23 cellular contexts compared by ENCODE assay signal in the genomic region with DNA sequence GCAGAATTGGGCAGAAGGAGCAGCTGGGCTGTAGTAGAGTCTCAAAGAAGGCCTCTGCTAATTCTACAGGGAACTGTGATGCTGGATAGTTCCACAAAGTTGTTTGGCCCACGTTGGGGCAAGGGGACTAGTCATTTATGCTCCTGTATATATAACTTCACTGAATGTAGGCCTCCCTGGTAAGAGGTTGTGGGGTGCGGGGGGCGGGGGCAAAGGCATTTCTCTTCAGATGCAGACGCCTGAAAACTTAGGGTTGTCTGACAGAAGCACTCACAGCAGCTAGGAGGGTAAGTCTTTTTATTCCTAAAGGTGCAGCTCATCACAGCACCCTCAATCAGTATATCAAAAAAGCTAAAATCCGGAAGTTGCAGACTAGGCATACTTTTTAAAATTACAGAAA. TPM values are rescaled to one million over a fixed set of nuclear protein-coding genes. Genes with fewer than 3 reads are reported as not detected.
DNase-seq lines count a peak whose midpoint lies in the region; ATAC-seq and TF ChIP-seq lines count a peak whose summit lies in the region.
"Had no signal": no experiment of that assay in that cellular context is flagged by ENCODE, and none has a peak within 500 bp of the region (broad histone marks: within the 10 kb centered on the region; RNA-seq: fewer than 3 reads in every experiment).

No MANE protein-coding gene starts in this region.

- 0 out of 3 replicates have a peak overlapping the region, but pooled peaks have one; percentile 23 for H3K4me3 Mint-ChIP-seq in GM23338
- no peak overlapping the region for H3K4me3 Mint-ChIP-seq in endodermal cell
- H3K4me3 Mint-ChIP-seq: CD14-positive monocyte; CD4-positive, alpha-beta memory T cell; HFFc6; IgD-negative memory B cell had no signal

- peaks cover 9% of the 10 kb centered on the region for H3K27me3 Mint-ChIP-seq in GM23338 (ENCODE audit: insufficient read depth, low read depth, poor library complexity)
- no peaks in the 10 kb centered on the region for H3K27me3 Mint-ChIP-seq in endodermal cell (ENCODE audit: insufficient read depth)

- H4K20me1 ChIP-seq in GM23338 (replicated peaks; ENCODE audit: insufficient read depth) = no peaks in the 10 kb centered on the region
- H4K20me1 ChIP-seq: BLaER1 had no signal

- peak overlapping the region; percentile 16 for H3K4me2 ChIP-seq in GM23338
- H3K4me2 ChIP-seq in mesendoderm (ENCODE audit: low read length) = no peak overlapping the region
- H3K4me2 ChIP-seq: A549, BLaER1 had no signal

- peaks cover 60% of the 10 kb centered on the region for H3K4me1 Mint-ChIP-seq in GM23338
- H3K4me1 Mint-ChIP-seq in endodermal cell = peaks cover 11% of the 10 kb centered on the region
- H3K4me1 Mint-ChIP-seq: CD14-positive monocyte; CD4-positive, alpha-beta memory T cell had no signal

- H3K79me2 ChIP-seq in GM23338 (replicated peaks; ENCODE audit: insufficient read depth) = no peaks in the 10 kb centered on the region
- H3K79me2 ChIP-seq in mesendoderm (ENCODE audit: control insufficient read depth, insufficient read depth, low read length) = no peaks in the 10 kb centered on the region

- WGBS in HUES64 = 34% methylated on average over 3 of the region's 5 CpGs
- 55 to 60% methylated on average over 1 to 4 of the region's 5 CpGs for WGBS in endodermal cell (ENCODE audit: insufficient coverage in 1 of 2, insufficient read length in 1 of 2), 2 experiments
- no CpG with 5 or more reads among the region's 5 CpGs for WGBS in mesendoderm (ENCODE audit: extremely low coverage, insufficient coverage, low lambda C conversion rate)

- H2AFZ ChIP-seq in GM23338 = no peak overlapping the region

- no peaks in the 10 kb centered on the region for H3K9me2 ChIP-seq in GM23338 (ENCODE audit: insufficient read depth)

- no peak for TF ChIP-seq CTCF in GM23338 (conservative IDR thresholded peaks at IDR 0.05; ENCODE audit: low read depth in 2 of 2)
- no peak for TF ChIP-seq CTCF in endodermal cell (conservative IDR thresholded peaks at IDR 0.05)
- TF ChIP-seq CTCF in BE2C (IDR thresholded peaks at IDR 0.05; ENCODE audit: low read depth, low read length) = no peak

- H2AK5ac ChIP-seq in mesendoderm (ENCODE audit: low read length) = no peak overlapping the region

- H3K27ac Mint-ChIP-seq in GM23338 = peak overlapping the region; percentile 43; the same call in 1 of the 2 replicates
- no peak overlapping the region for H3K27ac Mint-ChIP-seq in endodermal cell
- H3K27ac Mint-ChIP-seq: CD14-positive monocyte; CD4-positive, alpha-beta memory T cell; HFFc6; IgD-negative memory B cell had no signal

- no peak overlapping the region for H2BK15ac ChIP-seq in mesendoderm (replicated peaks; ENCODE audit: low read depth)

- H4K8ac ChIP-seq in mesendoderm (ENCODE audit: low read depth, low read length) = peak overlapping the region; percentile 39

- H3K4ac ChIP-seq in mesendoderm (ENCODE audit: low read depth, low read length) = no peak overlapping the region

- 0 out of 2 replicates have a peak overlapping the region, but pooled peaks have one; percentile 17 for H3K9ac ChIP-seq in HUES64 (ENCODE audit: low read depth, low read length)
- no peak overlapping the region for H3K9ac ChIP-seq in endodermal cell (ENCODE audit: extremely low read depth, low read length, poor library complexity, severe bottlenecking)
- H3K9ac ChIP-seq in mesendoderm (ENCODE audit: low read length) = no peak overlapping the region
- H3K9ac ChIP-seq: BLaER1 had no signal

- H4K5ac ChIP-seq in mesendoderm (ENCODE audit: low read length) = no peak overlapping the region

- no peaks in the 10 kb centered on the region for H3F3A ChIP-seq in GM23338 (replicated peaks; ENCODE audit: low read depth)

- H3K27ac ChIP-seq in GM23338 (ENCODE audit: low read depth) (peak overlapping the region; percentile 29), HUES64 (ENCODE audit: low read depth, low read length) (peak overlapping the region; percentile 91; the same call in 1 of the 2 replicates), endodermal cell (ENCODE audit: low read depth, low read length) (no peak overlapping the region), mesendoderm (ENCODE audit: low read depth, low read length) (no peak overlapping the region)
- H3K27ac ChIP-seq: 22Rv1, A549, BLaER1 had no signal

- H3K9me3 Mint-ChIP-seq in GM23338 (no peaks in the 10 kb centered on the region; the same call in 2 of the 3 replicates), endodermal cell (no peaks in the 10 kb centered on the region)
- H3K9me3 Mint-ChIP-seq: HFFc6 had no signal

- H3K56ac ChIP-seq in mesendoderm (ENCODE audit: low read length) = no peak overlapping the region

- ATAC-seq in GM23338 = peak; percentile 43
- no peak for ATAC-seq in HG03469 (IDR thresholded peaks at IDR 0.05; ENCODE audit: unreplicated experiment)
- ATAC-seq: A549, GM12878, HCT116, HepG2 had no signal

- H3K9me3 ChIP-seq in HUES64 (ENCODE audit: insufficient read depth, low read depth, low read length) (no peaks in the 10 kb centered on the region), endodermal cell (ENCODE audit: control insufficient read depth, low read length) (no peaks in the 10 kb centered on the region), BE2C (no peaks in the 10 kb centered on the region)
- H3K9me3 ChIP-seq: A549 had no signal

- H3K27me3 ChIP-seq in GM23338 (ENCODE audit: insufficient read depth) = peaks cover 14% of the 10 kb centered on the region
- H3K27me3 ChIP-seq in HUES64 (ENCODE audit: insufficient read depth, low read length) = no peaks in the 10 kb centered on the region
- H3K27me3 ChIP-seq in endodermal cell (ENCODE audit: control insufficient read depth, insufficient read depth, low read length, poor library complexity, severe bottlenecking) = no peaks in the 10 kb centered on the region
- H3K27me3 ChIP-seq in mesendoderm (ENCODE audit: insufficient read depth, low read length, poor library complexity) = no peaks in the 10 kb centered on the region
- no peaks in the 10 kb centered on the region for H3K27me3 ChIP-seq in BE2C
- H3K27me3 ChIP-seq: BLaER1 had no signal

- H3K36me3 ChIP-seq in GM23338 (ENCODE audit: insufficient read depth) (no peaks in the 10 kb centered on the region), HUES64 (ENCODE audit: insufficient read depth, low read length) (no peaks in the 10 kb centered on the region), endodermal cell (ENCODE audit: control insufficient read depth, insufficient read depth, low read length) (no peaks in the 10 kb centered on the region), mesendoderm (ENCODE audit: control insufficient read depth, insufficient read depth, low read length) (no peaks in the 10 kb centered on the region), BE2C (no peaks in the 10 kb centered on the region)
- H3K36me3 ChIP-seq: BLaER1 had no signal

- no peak overlapping the region for H3K23ac ChIP-seq in mesendoderm (ENCODE audit: low read length)

- H3K18ac ChIP-seq in mesendoderm (ENCODE audit: low read length) = no peak overlapping the region

- H3K4me3 ChIP-seq in GM23338 (peak overlapping the region; percentile 17; the same call in 1 of the 2 replicates), HUES64 (ENCODE audit: low read length) (peak overlapping the region; percentile 7; the same call in 1 of the 2 replicates), endodermal cell (ENCODE audit: low read length) (no peak overlapping the region), mesendoderm (ENCODE audit: low read length) (no peak overlapping the region), BE2C (ENCODE audit: low read depth, low read length) (no peak overlapping the region)
- H3K4me3 ChIP-seq: A549, BLaER1, GM12878 had no signal

- DNase-seq in GM23338 (ENCODE audit: low spot score) = peak; percentile 52
- peak; percentile 53 for DNase-seq in endodermal cell
- no peak for DNase-seq in mesendoderm
- DNase-seq in HPDE6-E6E7 (ENCODE audit: extremely low spot score) = no peak
- no peak for DNase-seq in BE2C
- DNase-seq: AML-193; CD4-positive, alpha-beta memory T cell; DND-41; EL; HFFc6; Karpas-422; KBM-7 had no signal

- no peak overlapping the region for H2BK5ac ChIP-seq in mesendoderm (ENCODE audit: low read length)

- H3K79me1 ChIP-seq in mesendoderm (ENCODE audit: low read length) = no peaks in the 10 kb centered on the region

- no peak overlapping the region for H2BK120ac ChIP-seq in mesendoderm (ENCODE audit: low read depth, low read length)

- H3K36me3 Mint-ChIP-seq in GM23338 (ENCODE audit: low read depth) (no peaks in the 10 kb centered on the region; the same call in 2 of the 3 replicates), endodermal cell (ENCODE audit: low read depth) (no peaks in the 10 kb centered on the region)
- H3K36me3 Mint-ChIP-seq: CD14-positive monocyte; CD4-positive, alpha-beta memory T cell; IgD-negative memory B cell had no signal

- H3K4me1 ChIP-seq in GM23338 (ENCODE audit: insufficient read depth) (peaks cover 50% of the 10 kb centered on the region), HUES64 (ENCODE audit: insufficient read depth, low read length) (peaks cover 59% of the 10 kb centered on the region), endodermal cell (ENCODE audit: control insufficient read depth, insufficient read depth, low read length) (no peaks in the 10 kb centered on the region), mesendoderm (ENCODE audit: control insufficient read depth, low read depth, low read length) (no peaks in the 10 kb centered on the region), BE2C (no peaks in the 10 kb centered on the region)
- H3K4me1 ChIP-seq: A549, BLaER1 had no signal

TF ChIP-seq in GM23338, 12 proteins besides CTCF, POLR2A, EP300 and RAD21 (continues in another document):
- no peak for TF ChIP-seq CREB1 (CRISPR knock-in tag; IDR thresholded peaks at IDR 0.05; ENCODE audit: low read depth)
- TF ChIP-seq, protein P1, sequence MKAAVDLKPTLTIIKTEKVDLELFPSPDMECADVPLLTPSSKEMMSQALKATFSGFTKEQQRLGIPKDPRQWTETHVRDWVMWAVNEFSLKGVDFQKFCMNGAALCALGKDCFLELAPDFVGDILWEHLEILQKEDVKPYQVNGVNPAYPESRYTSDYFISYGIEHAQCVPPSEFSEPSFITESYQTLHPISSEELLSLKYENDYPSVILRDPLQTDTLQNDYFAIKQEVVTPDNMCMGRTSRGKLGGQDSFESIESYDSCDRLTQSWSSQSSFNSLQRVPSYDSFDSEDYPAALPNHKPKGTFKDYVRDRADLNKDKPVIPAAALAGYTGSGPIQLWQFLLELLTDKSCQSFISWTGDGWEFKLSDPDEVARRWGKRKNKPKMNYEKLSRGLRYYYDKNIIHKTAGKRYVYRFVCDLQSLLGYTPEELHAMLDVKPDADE (IDR thresholded peaks at IDR 0.05) = no peak

RNA-seq across cellular contexts. Expression of a gene that starts 38.5 kb away (rescaled TPM):
- 5.2 and 6.1 TPM in 2 replicates for total RNA-seq in GM23338 (2014; rRNA removed; shearing (Covaris generic))
- 3.0 and 4.3 TPM in 2 replicates for polyA plus RNA-seq in GM23338 (2016; fragmentation: Nextera tagmentation; extraction: Ambion mirVana)
- polyA plus RNA-seq in HUES64 (2013, experiment 1 of 2) = 1.7 TPM
- polyA plus RNA-seq in HUES64 (2013, experiment 2 of 2) = 2.5 TPM
- total RNA-seq in endodermal cell = 10 to 100 TPM in 1 of 2 donors, 1 to 10 TPM in 1; 9.4 to 11.9 TPM
- 6.9 TPM for polyA plus RNA-seq in endodermal cell (2013, experiment 1 of 2)
- 9.0 TPM for polyA plus RNA-seq in endodermal cell (2013, experiment 2 of 2)
- polyA plus RNA-seq in mesendoderm (2013, experiment 1 of 2) = 1.2 TPM
- polyA plus RNA-seq in mesendoderm (2013, experiment 2 of 2) = 1.2 TPM
- polyA plus RNA-seq in BE2C (2012; ENCODE audit: insufficient read depth, insufficient read length, low read depth) = 9.0 TPM
- total RNA-seq: G401 had no signal

Comparison
In these comparisons a context has a peak if more than half of its experiments do, and no peak if none do; other contexts are left out.
1. DNase-seq: peak in GM23338 (single experiment) and endodermal cell (single experiment); none in mesendoderm (single experiment), HPDE6-E6E7 (single experiment) and BE2C (single experiment).
2. H3K27ac ChIP-seq: peak in GM23338 (single experiment) and HUES64 (single experiment); none in endodermal cell (single experiment) and mesendoderm (single experiment).
3. H3K4me3 ChIP-seq: peak in GM23338 (single experiment) and HUES64 (single experiment); none in endodermal cell (single experiment), mesendoderm (single experiment) and BE2C (single experiment).